10 cellular contexts compared by ENCODE assay signal in genomic region chr15:58229297-58229768, GRCh38.
DNase-seq lines count a peak whose midpoint lies in the region; FAIRE-seq and TF ChIP-seq lines count a peak whose summit lies in the region.
"Had no signal": no experiment of that assay in that cellular context is flagged by ENCODE, and none has a peak within 500 bp of the region (broad histone marks: within the 10 kb centered on the region; RNA-seq: fewer than 3 reads in every experiment).

No MANE protein-coding gene starts in this region.

- TF ChIP-seq POLR2A in stomach (IDR thresholded peaks at IDR 0.05) = no peak

- no peak for TF ChIP-seq EP300 in stomach (IDR thresholded peaks at IDR 0.05)

- H3K9me3 ChIP-seq in astrocyte (ENCODE audit: insufficient read depth, low read depth, low read length) (no peaks in the 10 kb centered on the region), iPS DF 6.9 (ENCODE audit: control insufficient read depth, insufficient read depth, low read length) (no peaks in the 10 kb centered on the region), stomach (no peaks in the 10 kb centered on the region)
- H3K9me3 ChIP-seq: adrenal gland had no signal

- intact Hi-C loops in stomach (cut with DNase I; ENCODE audit: low total_unique reads) = no loop called here

- no peaks in the 10 kb centered on the region for H3K27me3 ChIP-seq in astrocyte (ENCODE audit: insufficient read depth, low read length)
- no peaks in the 10 kb centered on the region; the same call in 1 of the 2 replicates for H3K27me3 ChIP-seq in iPS DF 6.9 (ENCODE audit: control insufficient read depth, insufficient read depth, low read length)
- H3K27me3 ChIP-seq in stomach = peaks cover 0 to 15% (median 0%) of the 10 kb centered on the region in 3 donors
- H3K27me3 ChIP-seq: adrenal gland had no signal

- H3K79me2 ChIP-seq in astrocyte (ENCODE audit: insufficient read depth, low read length) = no peaks in the 10 kb centered on the region

- H3K4me3 ChIP-seq in astrocyte (ENCODE audit: insufficient read depth, low read depth, low read length) (no peak overlapping the region), iPS DF 6.9 (ENCODE audit: low read length) (no peak overlapping the region), stomach (no peak overlapping the region)
- H3K4me3 ChIP-seq: adrenal gland had no signal

- H3K27ac ChIP-seq in astrocyte (ENCODE audit: low read depth, low read length) (no peak overlapping the region), iPS DF 6.9 (ENCODE audit: low read length) (no peak overlapping the region), stomach (no peak overlapping the region)

- H3K9ac ChIP-seq in astrocyte (ENCODE audit: low read length) = no peak overlapping the region

- no peak for FAIRE-seq in astrocyte (lab: Jason Lieb, UNC)

- H3K27me3 Mint-ChIP-seq in HFFc6 (ENCODE audit: insufficient read depth) (peaks cover 9% of the 10 kb centered on the region), astrocyte (ENCODE audit: low read depth, unreplicated experiment) (no peaks in the 10 kb centered on the region)

- H3K36me3 Mint-ChIP-seq in HFFc6 (ENCODE audit: low read depth) = no peaks in the 10 kb centered on the region
- no peaks in the 10 kb centered on the region for H3K36me3 Mint-ChIP-seq in astrocyte (ENCODE audit: low read depth, unreplicated experiment)

- H3K9me3 Mint-ChIP-seq in HFFc6 (no peaks in the 10 kb centered on the region), astrocyte (ENCODE audit: unreplicated experiment) (no peaks in the 10 kb centered on the region)

- H2AFZ ChIP-seq in astrocyte (ENCODE audit: low read depth, low read length) = peak overlapping the region; percentile 50

- H3K4me1 ChIP-seq in astrocyte (ENCODE audit: insufficient read depth, low read length) (peaks cover 21% of the 10 kb centered on the region), iPS DF 6.9 (ENCODE audit: control insufficient read depth, insufficient read depth, low read length) (peaks cover 14% of the 10 kb centered on the region), stomach (peaks cover 4 to 14% (median 8%) of the 10 kb centered on the region in 4 donors)
- H3K4me1 ChIP-seq: adrenal gland had no signal

- H3K4me3 Mint-ChIP-seq in HFFc6 = peak overlapping the region; percentile 40; the same call in 1 of the 2 replicates
- H3K4me3 Mint-ChIP-seq in astrocyte (ENCODE audit: unreplicated experiment) = peak overlapping the region; percentile 58

- peak overlapping the region; percentile 60 for H3K4me2 ChIP-seq in astrocyte (ENCODE audit: low read length)

- H3K36me3 ChIP-seq in astrocyte (ENCODE audit: insufficient read depth, low read length) = no peaks in the 10 kb centered on the region
- no peaks in the 10 kb centered on the region for H3K36me3 ChIP-seq in iPS DF 6.9 (ENCODE audit: control insufficient read depth, insufficient read depth, low read length)
- no peaks in the 10 kb centered on the region for H3K36me3 ChIP-seq in stomach
- H3K36me3 ChIP-seq: adrenal gland had no signal

- H4K20me1 ChIP-seq in astrocyte (ENCODE audit: insufficient read depth, low read length) = no peaks in the 10 kb centered on the region

- peak; percentile 23 for DNase-seq in HFFc6
- peak; percentile 24 for DNase-seq in astrocyte (ENCODE audit: low read depth)
- peak; percentile 57 for DNase-seq in iPS DF 6.9 (ENCODE audit: low read depth, low spot score)
- DNase-seq in retina = peak; percentile 63
- DNase-seq in SKM-1 (lab: John Stamatoyannopoulos, UW; ENCODE audit: unreplicated experiment) = no peak
- no peak for DNase-seq in stomach
- DNase-seq in HuH-7 (ENCODE audit: low spot score) = no peak
- DNase-seq in H4 (ENCODE audit: low spot score) = no peak
- DNase-seq: OCI-M1 had no signal

- H3K27ac Mint-ChIP-seq in HFFc6 (peak overlapping the region; percentile 12; the same call in 1 of the 2 replicates), astrocyte (ENCODE audit: unreplicated experiment) (peak overlapping the region; percentile 30)

- WGBS in iPS DF 6.9 (ENCODE audit: insufficient coverage, insufficient read length) = no CpG with 5 or more reads among the region's 8 CpGs
- WGBS in stomach, 5 donors = 15 to 26% (median 17%) methylated on average over 8 of the region's 8 CpGs

- TF ChIP-seq CTCF in HFFc6 (IDR thresholded peaks at IDR 0.05) (no peak), astrocyte (IDR thresholded peaks at IDR 0.05; ENCODE audit: insufficient read depth, low read depth, low read length) (no peak), stomach (IDR thresholded peaks at IDR 0.05) (no peak)

- H3K4me1 Mint-ChIP-seq in HFFc6 (ENCODE audit: low read depth) = peaks cover 25% of the 10 kb centered on the region
- H3K4me1 Mint-ChIP-seq in astrocyte (ENCODE audit: low read depth, unreplicated experiment) = peaks cover 17% of the 10 kb centered on the region

Comparison
In these comparisons a context has a peak if more than half of its experiments do, and no peak if none do; other contexts are left out.
1. DNase-seq: peak in HFFc6 (single experiment), astrocyte (single experiment), iPS DF 6.9 (single experiment) and retina (single experiment); none in SKM-1 (single experiment), stomach (single experiment), HuH-7 (single experiment) and H4 (single experiment).